1 cellular context compared by ENCODE assay signal in the genomic region with DNA sequence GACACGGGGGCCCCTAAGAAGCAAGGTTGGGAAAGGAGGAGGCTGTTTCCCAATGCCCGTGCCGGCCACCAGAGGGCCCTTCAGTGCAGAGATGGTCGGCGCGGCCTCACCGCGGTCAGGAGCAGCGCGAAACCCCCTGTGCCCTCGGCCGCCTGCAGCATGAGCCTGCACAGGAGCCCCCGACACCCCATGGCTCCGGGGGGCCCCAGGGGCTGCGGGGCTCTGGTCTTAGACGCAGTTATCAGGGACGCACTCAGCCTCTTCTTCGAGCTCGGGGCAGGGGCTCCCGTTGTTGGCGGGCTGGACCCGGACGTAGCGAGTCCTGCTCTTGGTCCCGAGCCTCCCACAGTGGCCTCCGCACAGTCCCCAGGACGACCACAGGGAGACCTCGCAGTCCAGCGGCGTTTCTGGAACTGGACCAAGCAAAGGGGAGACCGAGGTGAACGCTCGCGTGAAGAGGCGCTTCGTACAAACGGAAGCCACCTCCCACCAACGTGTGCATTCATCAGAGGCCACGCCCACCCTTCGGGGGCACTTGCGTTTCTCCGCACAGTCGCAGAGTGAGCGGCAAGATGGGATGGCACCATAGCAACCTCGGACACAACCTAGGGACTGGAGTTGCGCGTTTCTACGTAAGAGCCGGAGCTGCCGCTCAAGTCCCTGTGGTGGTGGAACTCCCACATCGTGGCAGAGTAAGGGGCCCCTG.
TF ChIP-seq lines count a peak whose summit lies in the region.

No MANE protein-coding gene starts in this region.

TF ChIP-seq in HepG2, 621 proteins besides CTCF, POLR2A, EP300 and RAD21 (continued from another document and continues in another):
- TF ChIP-seq, protein P1, sequence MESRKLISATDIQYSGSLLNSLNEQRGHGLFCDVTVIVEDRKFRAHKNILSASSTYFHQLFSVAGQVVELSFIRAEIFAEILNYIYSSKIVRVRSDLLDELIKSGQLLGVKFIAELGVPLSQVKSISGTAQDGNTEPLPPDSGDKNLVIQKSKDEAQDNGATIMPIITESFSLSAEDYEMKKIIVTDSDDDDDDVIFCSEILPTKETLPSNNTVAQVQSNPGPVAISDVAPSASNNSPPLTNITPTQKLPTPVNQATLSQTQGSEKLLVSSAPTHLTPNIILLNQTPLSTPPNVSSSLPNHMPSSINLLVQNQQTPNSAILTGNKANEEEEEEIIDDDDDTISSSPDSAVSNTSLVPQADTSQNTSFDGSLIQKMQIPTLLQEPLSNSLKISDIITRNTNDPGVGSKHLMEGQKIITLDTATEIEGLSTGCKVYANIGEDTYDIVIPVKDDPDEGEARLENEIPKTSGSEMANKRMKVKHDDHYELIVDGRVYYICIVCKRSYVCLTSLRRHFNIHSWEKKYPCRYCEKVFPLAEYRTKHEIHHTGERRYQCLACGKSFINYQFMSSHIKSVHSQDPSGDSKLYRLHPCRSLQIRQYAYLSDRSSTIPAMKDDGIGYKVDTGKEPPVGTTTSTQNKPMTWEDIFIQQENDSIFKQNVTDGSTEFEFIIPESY (CRISPR knock-in tag; IDR thresholded peaks at IDR 0.05) = peak; percentile 90
- TF ChIP-seq MYNN (CRISPR knock-in tag; IDR thresholded peaks at IDR 0.05; ENCODE audit: low read depth) = no peak
- no peak for TF ChIP-seq ZBTB7A (CRISPR knock-in tag; IDR thresholded peaks at IDR 0.05)
- TF ChIP-seq PTBP1 (IDR thresholded peaks at IDR 0.05; ENCODE audit: low read depth, low read length, poor library complexity, severe bottlenecking) = no peak
- no peak for TF ChIP-seq PAX8 (CRISPR knock-in tag; IDR thresholded peaks at IDR 0.05; ENCODE audit: borderline replicate concordance)
- peak; percentile 81 for TF ChIP-seq STAG1 (CRISPR knock-in tag; IDR thresholded peaks at IDR 0.05)
- no peak for TF ChIP-seq TGIF2 (CRISPR knock-in tag; IDR thresholded peaks at IDR 0.05)
- TF ChIP-seq CREM (IDR thresholded peaks at IDR 0.05) = no peak
- TF ChIP-seq CREM (CRISPR knock-in tag; IDR thresholded peaks at IDR 0.05) = no peak
- TF ChIP-seq, protein P2, sequence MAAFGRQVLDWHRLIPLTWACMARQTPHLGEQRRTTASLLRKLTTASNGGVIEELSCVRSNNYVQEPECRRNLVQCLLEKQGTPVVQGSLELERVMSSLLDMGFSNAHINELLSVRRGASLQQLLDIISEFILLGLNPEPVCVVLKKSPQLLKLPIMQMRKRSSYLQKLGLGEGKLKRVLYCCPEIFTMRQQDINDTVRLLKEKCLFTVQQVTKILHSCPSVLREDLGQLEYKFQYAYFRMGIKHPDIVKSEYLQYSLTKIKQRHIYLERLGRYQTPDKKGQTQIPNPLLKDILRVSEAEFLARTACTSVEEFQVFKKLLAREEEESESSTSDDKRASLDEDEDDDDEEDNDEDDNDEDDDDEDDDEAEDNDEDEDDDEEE (CRISPR knock-in tag; IDR thresholded peaks at IDR 0.05) = no peak
- TF ChIP-seq, protein P3, sequence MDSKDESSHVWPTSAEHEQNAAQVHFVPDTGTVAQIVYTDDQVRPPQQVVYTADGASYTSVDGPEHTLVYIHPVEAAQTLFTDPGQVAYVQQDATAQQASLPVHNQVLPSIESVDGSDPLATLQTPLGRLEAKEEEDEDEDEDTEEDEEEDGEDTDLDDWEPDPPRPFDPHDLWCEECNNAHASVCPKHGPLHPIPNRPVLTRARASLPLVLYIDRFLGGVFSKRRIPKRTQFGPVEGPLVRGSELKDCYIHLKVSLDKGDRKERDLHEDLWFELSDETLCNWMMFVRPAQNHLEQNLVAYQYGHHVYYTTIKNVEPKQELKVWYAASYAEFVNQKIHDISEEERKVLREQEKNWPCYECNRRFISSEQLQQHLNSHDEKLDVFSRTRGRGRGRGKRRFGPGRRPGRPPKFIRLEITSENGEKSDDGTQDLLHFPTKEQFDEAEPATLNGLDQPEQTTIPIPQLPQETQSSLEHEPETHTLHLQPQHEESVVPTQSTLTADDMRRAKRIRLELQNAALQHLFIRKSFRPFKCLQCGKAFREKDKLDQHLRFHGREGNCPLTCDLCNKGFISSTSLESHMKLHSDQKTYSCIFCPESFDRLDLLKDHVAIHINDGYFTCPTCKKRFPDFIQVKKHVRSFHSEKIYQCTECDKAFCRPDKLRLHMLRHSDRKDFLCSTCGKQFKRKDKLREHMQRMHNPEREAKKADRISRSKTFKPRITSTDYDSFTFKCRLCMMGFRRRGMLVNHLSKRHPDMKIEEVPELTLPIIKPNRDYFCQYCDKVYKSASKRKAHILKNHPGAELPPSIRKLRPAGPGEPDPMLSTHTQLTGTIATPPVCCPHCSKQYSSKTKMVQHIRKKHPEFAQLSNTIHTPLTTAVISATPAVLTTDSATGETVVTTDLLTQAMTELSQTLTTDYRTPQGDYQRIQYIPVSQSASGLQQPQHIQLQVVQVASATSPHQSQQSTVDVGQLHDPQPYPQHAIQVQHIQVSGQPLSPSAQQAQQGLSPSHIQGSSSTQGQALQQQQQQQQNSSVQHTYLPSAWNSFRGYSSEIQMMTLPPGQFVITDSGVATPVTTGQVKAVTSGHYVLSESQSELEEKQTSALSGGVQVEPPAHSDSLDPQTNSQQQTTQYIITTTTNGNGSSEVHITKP (CRISPR knock-in tag; IDR thresholded peaks at IDR 0.05; ENCODE audit: low read depth) = no peak
- TF ChIP-seq SATB2 (CRISPR knock-in tag; IDR thresholded peaks at IDR 0.05) = no peak
- peak; percentile 64; the same call in 1 of the 2 replicates for TF ChIP-seq ZSCAN25 (CRISPR knock-in tag; IDR thresholded peaks at IDR 0.05)
- TF ChIP-seq FOXO1 (CRISPR knock-in tag; IDR thresholded peaks at IDR 0.05) = 0 out of 2 replicates have a peak, but pooled peaks have one; percentile 34
- TF ChIP-seq RBFOX2 (IDR thresholded peaks at IDR 0.05; ENCODE audit: low read depth, low read length) = peak; percentile 72
- TF ChIP-seq, protein P4, sequence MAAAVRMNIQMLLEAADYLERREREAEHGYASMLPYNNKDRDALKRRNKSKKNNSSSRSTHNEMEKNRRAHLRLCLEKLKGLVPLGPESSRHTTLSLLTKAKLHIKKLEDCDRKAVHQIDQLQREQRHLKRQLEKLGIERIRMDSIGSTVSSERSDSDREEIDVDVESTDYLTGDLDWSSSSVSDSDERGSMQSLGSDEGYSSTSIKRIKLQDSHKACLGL (CRISPR knock-in tag; IDR thresholded peaks at IDR 0.05) = no peak
- no peak for TF ChIP-seq CHCHD3 (CRISPR knock-in tag; IDR thresholded peaks at IDR 0.05)
- TF ChIP-seq, protein P5, sequence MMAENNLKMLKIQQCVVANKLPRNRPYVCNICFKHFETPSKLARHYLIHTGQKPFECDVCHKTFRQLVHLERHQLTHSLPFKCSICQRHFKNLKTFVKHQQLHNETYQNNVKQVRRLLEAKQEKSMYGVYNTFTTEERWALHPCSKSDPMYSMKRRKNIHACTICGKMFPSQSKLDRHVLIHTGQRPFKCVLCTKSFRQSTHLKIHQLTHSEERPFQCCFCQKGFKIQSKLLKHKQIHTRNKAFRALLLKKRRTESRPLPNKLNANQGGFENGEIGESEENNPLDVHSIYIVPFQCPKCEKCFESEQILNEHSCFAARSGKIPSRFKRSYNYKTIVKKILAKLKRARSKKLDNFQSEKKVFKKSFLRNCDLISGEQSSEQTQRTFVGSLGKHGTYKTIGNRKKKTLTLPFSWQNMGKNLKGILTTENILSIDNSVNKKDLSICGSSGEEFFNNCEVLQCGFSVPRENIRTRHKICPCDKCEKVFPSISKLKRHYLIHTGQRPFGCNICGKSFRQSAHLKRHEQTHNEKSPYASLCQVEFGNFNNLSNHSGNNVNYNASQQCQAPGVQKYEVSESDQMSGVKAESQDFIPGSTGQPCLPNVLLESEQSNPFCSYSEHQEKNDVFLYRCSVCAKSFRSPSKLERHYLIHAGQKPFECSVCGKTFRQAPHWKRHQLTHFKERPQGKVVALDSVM (CRISPR knock-in tag; IDR thresholded peaks at IDR 0.05) = peak; percentile 84
- TF ChIP-seq ZNF432 (CRISPR knock-in tag; IDR thresholded peaks at IDR 0.05; ENCODE audit: borderline replicate concordance) = no peak
- peak; percentile 93 for TF ChIP-seq AGO2 (optimal IDR thresholded peaks at IDR 0.05; ENCODE audit: low read depth, low read length)
- TF ChIP-seq FOXJ3 (CRISPR knock-in tag; IDR thresholded peaks at IDR 0.05; ENCODE audit: borderline replicate concordance) = no peak
- TF ChIP-seq ZNF570 (CRISPR knock-in tag; IDR thresholded peaks at IDR 0.05; ENCODE audit: borderline replicate concordance) = no peak
- TF ChIP-seq ZFX (CRISPR knock-in tag; IDR thresholded peaks at IDR 0.05; ENCODE audit: low read depth) = peak; percentile 32; the same call in 1 of the 2 replicates
- peak; percentile 59 for TF ChIP-seq TEAD3 (CRISPR knock-in tag; optimal IDR thresholded peaks at IDR 0.05; ENCODE audit: borderline replicate concordance)
- no peak for TF ChIP-seq ZNF232 (CRISPR knock-in tag; IDR thresholded peaks at IDR 0.05; ENCODE audit: borderline replicate concordance)
- no peak for TF ChIP-seq LCORL (IDR thresholded peaks at IDR 0.05)
- TF ChIP-seq LCORL (CRISPR knock-in tag; IDR thresholded peaks at IDR 0.05) = no peak
- no peak for TF ChIP-seq NFKB2 (CRISPR knock-in tag; IDR thresholded peaks at IDR 0.05; ENCODE audit: borderline replicate concordance)
- no peak for TF ChIP-seq ZNF260 (CRISPR knock-in tag; IDR thresholded peaks at IDR 0.05; ENCODE audit: borderline replicate concordance, low read depth)
- no peak for TF ChIP-seq ZNF430 (CRISPR knock-in tag; IDR thresholded peaks at IDR 0.05)
- TF ChIP-seq HNRNPLL (IDR thresholded peaks at IDR 0.05; ENCODE audit: low read depth, low read length, poor library complexity, severe bottlenecking) = no peak
- TF ChIP-seq HOXA5 (CRISPR knock-in tag; IDR thresholded peaks at IDR 0.05) = no peak
- no peak for TF ChIP-seq ZNF781 (CRISPR knock-in tag; IDR thresholded peaks at IDR 0.05; ENCODE audit: borderline replicate concordance, not compliant biosample characterization)
- no peak for TF ChIP-seq ZNF12 (CRISPR knock-in tag; IDR thresholded peaks at IDR 0.05)
- no peak for TF ChIP-seq YEATS4 (CRISPR knock-in tag; IDR thresholded peaks at IDR 0.05; ENCODE audit: borderline replicate concordance)
- TF ChIP-seq ZNF496 (CRISPR knock-in tag; IDR thresholded peaks at IDR 0.05; ENCODE audit: insufficient replicate concordance) = no peak
- no peak for TF ChIP-seq ZNF383 (CRISPR knock-in tag; IDR thresholded peaks at IDR 0.05; ENCODE audit: borderline replicate concordance)
- TF ChIP-seq PPARG (CRISPR knock-in tag; conservative IDR thresholded peaks at IDR 0.05) = no peak
- TF ChIP-seq, protein P6, sequence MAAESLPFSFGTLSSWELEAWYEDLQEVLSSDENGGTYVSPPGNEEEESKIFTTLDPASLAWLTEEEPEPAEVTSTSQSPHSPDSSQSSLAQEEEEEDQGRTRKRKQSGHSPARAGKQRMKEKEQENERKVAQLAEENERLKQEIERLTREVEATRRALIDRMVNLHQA (CRISPR knock-in tag; IDR thresholded peaks at IDR 0.05) = no peak
- no peak for TF ChIP-seq ZNF10 (CRISPR knock-in tag; IDR thresholded peaks at IDR 0.05; ENCODE audit: borderline replicate concordance, low read depth)
- TF ChIP-seq, protein P7, sequence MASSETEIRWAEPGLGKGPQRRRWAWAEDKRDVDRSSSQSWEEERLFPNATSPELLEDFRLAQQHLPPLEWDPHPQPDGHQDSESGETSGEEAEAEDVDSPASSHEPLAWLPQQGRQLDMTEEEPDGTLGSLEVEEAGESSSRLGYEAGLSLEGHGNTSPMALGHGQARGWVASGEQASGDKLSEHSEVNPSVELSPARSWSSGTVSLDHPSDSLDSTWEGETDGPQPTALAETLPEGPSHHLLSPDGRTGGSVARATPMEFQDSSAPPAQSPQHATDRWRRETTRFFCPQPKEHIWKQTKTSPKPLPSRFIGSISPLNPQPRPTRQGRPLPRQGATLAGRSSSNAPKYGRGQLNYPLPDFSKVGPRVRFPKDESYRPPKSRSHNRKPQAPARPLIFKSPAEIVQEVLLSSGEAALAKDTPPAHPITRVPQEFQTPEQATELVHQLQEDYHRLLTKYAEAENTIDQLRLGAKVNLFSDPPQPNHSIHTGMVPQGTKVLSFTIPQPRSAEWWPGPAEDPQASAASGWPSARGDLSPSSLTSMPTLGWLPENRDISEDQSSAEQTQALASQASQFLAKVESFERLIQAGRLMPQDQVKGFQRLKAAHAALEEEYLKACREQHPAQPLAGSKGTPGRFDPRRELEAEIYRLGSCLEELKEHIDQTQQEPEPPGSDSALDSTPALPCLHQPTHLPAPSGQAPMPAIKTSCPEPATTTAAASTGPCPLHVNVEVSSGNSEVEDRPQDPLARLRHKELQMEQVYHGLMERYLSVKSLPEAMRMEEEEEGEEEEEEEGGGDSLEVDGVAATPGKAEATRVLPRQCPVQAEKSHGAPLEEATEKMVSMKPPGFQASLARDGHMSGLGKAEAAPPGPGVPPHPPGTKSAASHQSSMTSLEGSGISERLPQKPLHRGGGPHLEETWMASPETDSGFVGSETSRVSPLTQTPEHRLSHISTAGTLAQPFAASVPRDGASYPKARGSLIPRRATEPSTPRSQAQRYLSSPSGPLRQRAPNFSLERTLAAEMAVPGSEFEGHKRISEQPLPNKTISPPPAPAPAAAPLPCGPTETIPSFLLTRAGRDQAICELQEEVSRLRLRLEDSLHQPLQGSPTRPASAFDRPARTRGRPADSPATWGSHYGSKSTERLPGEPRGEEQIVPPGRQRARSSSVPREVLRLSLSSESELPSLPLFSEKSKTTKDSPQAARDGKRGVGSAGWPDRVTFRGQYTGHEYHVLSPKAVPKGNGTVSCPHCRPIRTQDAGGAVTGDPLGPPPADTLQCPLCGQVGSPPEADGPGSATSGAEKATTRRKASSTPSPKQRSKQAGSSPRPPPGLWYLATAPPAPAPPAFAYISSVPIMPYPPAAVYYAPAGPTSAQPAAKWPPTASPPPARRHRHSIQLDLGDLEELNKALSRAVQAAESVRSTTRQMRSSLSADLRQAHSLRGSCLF (CRISPR knock-in tag; IDR thresholded peaks at IDR 0.05; ENCODE audit: borderline replicate concordance) = no peak
- no peak for TF ChIP-seq ZNF101 (CRISPR knock-in tag; IDR thresholded peaks at IDR 0.05; ENCODE audit: borderline replicate concordance, low read depth)
- TF ChIP-seq, protein P8, sequence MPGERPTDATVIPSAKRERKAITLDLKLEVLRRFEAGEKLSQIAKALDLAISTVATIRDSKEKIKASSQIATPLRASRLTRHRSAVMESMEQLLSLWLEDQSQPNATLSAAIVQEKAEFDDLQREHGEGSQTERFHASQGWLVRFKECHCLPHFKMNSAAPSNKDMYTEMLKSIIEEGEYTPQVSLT (CRISPR knock-in tag; IDR thresholded peaks at IDR 0.05; ENCODE audit: borderline replicate concordance, low read depth) = no peak
- TF ChIP-seq CBX5 (CRISPR knock-in tag; IDR thresholded peaks at IDR 0.05; ENCODE audit: borderline replicate concordance) = no peak; the same call in 1 of the 2 replicates
- TF ChIP-seq ZNF883 (CRISPR knock-in tag; IDR thresholded peaks at IDR 0.05; ENCODE audit: not compliant biosample characterization) = no peak
- TF ChIP-seq ZNF709 (CRISPR knock-in tag; IDR thresholded peaks at IDR 0.05) = no peak
- no peak for TF ChIP-seq HMGA1 (CRISPR knock-in tag; conservative IDR thresholded peaks at IDR 0.05)
- TF ChIP-seq, protein P9, sequence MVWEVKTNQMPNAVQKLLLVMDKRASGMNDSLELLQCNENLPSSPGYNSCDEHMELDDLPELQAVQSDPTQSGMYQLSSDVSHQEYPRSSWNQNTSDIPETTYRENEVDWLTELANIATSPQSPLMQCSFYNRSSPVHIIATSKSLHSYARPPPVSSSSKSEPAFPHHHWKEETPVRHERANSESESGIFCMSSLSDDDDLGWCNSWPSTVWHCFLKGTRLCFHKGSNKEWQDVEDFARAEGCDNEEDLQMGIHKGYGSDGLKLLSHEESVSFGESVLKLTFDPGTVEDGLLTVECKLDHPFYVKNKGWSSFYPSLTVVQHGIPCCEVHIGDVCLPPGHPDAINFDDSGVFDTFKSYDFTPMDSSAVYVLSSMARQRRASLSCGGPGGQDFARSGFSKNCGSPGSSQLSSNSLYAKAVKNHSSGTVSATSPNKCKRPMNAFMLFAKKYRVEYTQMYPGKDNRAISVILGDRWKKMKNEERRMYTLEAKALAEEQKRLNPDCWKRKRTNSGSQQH (CRISPR knock-in tag; IDR thresholded peaks at IDR 0.05; ENCODE audit: low read depth) = no peak
- TF ChIP-seq ZNF263 (CRISPR knock-in tag; IDR thresholded peaks at IDR 0.05) = peak; percentile 34
- no peak for TF ChIP-seq PAF1 (CRISPR knock-in tag; IDR thresholded peaks at IDR 0.05)
- no peak for TF ChIP-seq DMAP1 (CRISPR knock-in tag; IDR thresholded peaks at IDR 0.05)
